20 cellular contexts compared by ENCODE assay signal in the genomic region with DNA sequence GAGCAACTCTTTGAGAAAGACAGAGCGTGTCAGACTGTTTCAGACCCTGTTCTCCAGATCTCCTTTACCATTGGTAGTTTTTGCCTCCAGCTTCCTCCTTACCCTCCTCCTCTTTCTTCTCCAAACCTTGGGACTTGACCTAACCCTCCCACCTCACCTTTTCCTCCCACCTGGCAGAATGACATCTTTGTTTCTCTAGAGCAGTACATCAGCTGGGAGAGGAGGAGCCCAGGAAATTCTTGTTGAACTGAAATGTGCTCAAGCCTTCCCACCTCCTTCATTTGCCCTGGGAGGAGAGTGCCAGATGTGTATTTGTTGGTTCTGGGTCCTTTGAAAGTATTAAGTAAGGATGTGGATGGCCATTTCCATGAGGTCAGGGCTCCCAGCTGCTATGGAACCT. TPM values are rescaled to one million over a fixed set of nuclear protein-coding genes. Genes with fewer than 3 reads are reported as not detected.
DNase-seq lines count a peak whose midpoint lies in the region; ATAC-seq and TF ChIP-seq lines count a peak whose summit lies in the region.
"Had no signal": no experiment of that assay in that cellular context is flagged by ENCODE, and none has a peak within 500 bp of the region (broad histone marks: within the 10 kb centered on the region; RNA-seq: fewer than 3 reads in every experiment).

No MANE protein-coding gene starts in this region.

- no peak overlapping the region for H3K4me2 ChIP-seq in SK-N-SH

- no peak for ATAC-seq in activated CD8-positive, alpha-beta memory T cell treated with anti-CD3 and anti-CD28 coated beads, Interleukin-2, amount 10 ng/mL, durations not matched to agents 7 days and 5 days
- no peak for ATAC-seq in activated T-helper 17 cell treated with anti-CD3 and anti-CD28 coated beads, Interleukin-2, amount 50 U/mL, for 72 hours (replicated peaks)
- no peak for ATAC-seq in heart right ventricle
- ATAC-seq: GM12878, HepG2 had no signal

- H3K27ac Mint-ChIP-seq in activated CD8-positive, alpha-beta memory T cell treated with anti-CD3 and anti-CD28 coated beads, Interleukin-2, amount 10 ng/mL, durations not matched to agents 7 days and 5 days, result peak overlapping the region; percentile 13
- H3K27ac Mint-ChIP-seq in activated T-helper 17 cell treated with anti-CD3 and anti-CD28 coated beads, Interleukin-2, amount 50 U/mL, for 72 hours, result peak overlapping the region; percentile 19
- H3K27ac Mint-ChIP-seq: CD4-positive, alpha-beta T cell; H9; IgD-negative memory B cell had no signal

- intact Hi-C loops in heart right ventricle (cut with DNase I), result no loop called here
- intact Hi-C loops in spleen (cut with DNase I; ENCODE audit: low total_unique reads), result no loop called here

- H3K36me3 Mint-ChIP-seq in activated CD8-positive, alpha-beta memory T cell treated with anti-CD3 and anti-CD28 coated beads, Interleukin-2, amount 10 ng/mL, durations not matched to agents 7 days and 5 days, result peaks cover 9% of the 10 kb centered on the region
- no peaks in the 10 kb centered on the region for H3K36me3 Mint-ChIP-seq in activated T-helper 17 cell treated with anti-CD3 and anti-CD28 coated beads, Interleukin-2, amount 50 U/mL, for 72 hours (ENCODE audit: low read depth)

- 89 to 94% methylated on average over 1 of the region's 1 CpG for WGBS in heart right ventricle, 2 donors
- WGBS in SK-N-SH (ENCODE audit: low lambda C conversion rate), result 100% methylated on average over 1 of the region's 1 CpG
- WGBS in spleen, 5 donors, result 89 to 100% (median 96%) methylated on average over 1 of the region's 1 CpG

- TF ChIP-seq EP300 in SK-N-SH (IDR thresholded peaks at IDR 0.05; ENCODE audit: borderline replicate concordance in 1 of 2, low read depth in 1 of 2, low read length in 1 of 2), result no peak

- no peak for TF ChIP-seq POLR2A in spleen (IDR thresholded peaks at IDR 0.05)

- POLR2A ChIA-PET in SK-N-SH (lab: Yijun Ruan, JAX), result no interaction called here

- H3F3A ChIP-seq in SK-N-SH (replicated peaks; ENCODE audit: insufficient read depth), result peaks cover 8% of the 10 kb centered on the region

- H3K27ac ChIP-seq in heart right ventricle (no peak overlapping the region), SK-N-SH (ENCODE audit: low read depth in 2 of 2, low read length in 1 of 2) (no peak overlapping the region), spleen (no peak overlapping the region)

- no peaks in the 10 kb centered on the region for H3K9me2 ChIP-seq in SK-N-SH

- H3K79me2 ChIP-seq in SK-N-SH (ENCODE audit: insufficient read depth), result no peaks in the 10 kb centered on the region

- no peak overlapping the region for H2AFZ ChIP-seq in SK-N-SH (ENCODE audit: low read depth)

- no peaks in the 10 kb centered on the region for H3K27me3 Mint-ChIP-seq in activated CD8-positive, alpha-beta memory T cell treated with anti-CD3 and anti-CD28 coated beads, Interleukin-2, amount 10 ng/mL, durations not matched to agents 7 days and 5 days
- H3K27me3 Mint-ChIP-seq in activated T-helper 17 cell treated with anti-CD3 and anti-CD28 coated beads, Interleukin-2, amount 50 U/mL, for 72 hours, result no peaks in the 10 kb centered on the region
- H3K27me3 Mint-ChIP-seq: CD4-positive, alpha-beta T cell; IgD-negative memory B cell had no signal

- no peak overlapping the region for H3K4me3 Mint-ChIP-seq in activated CD8-positive, alpha-beta memory T cell treated with anti-CD3 and anti-CD28 coated beads, Interleukin-2, amount 10 ng/mL, durations not matched to agents 7 days and 5 days
- no peak overlapping the region for H3K4me3 Mint-ChIP-seq in activated T-helper 17 cell treated with anti-CD3 and anti-CD28 coated beads, Interleukin-2, amount 50 U/mL, for 72 hours
- H3K4me3 Mint-ChIP-seq: CD4-positive, alpha-beta T cell; H9; IgD-negative memory B cell had no signal

- H3K4me1 ChIP-seq in heart right ventricle (peaks cover 0 to under 1% (median 0%) of the 10 kb centered on the region in 9 donors), SK-N-SH (ENCODE audit: control insufficient read depth in 1 of 2, insufficient read depth in 2 of 2, low read depth in 1 of 2, low read length in 1 of 2) (peaks cover 0 to 4% of the 10 kb centered on the region in 2 experiments; a peak in 1 of 4 replicates), spleen (no peaks in the 10 kb centered on the region)
- H3K4me1 ChIP-seq: BE2C had no signal

- H3K4me3 ChIP-seq in heart right ventricle (no peak overlapping the region), SK-N-SH (ENCODE audit: low read depth in 2 of 2, low read length in 1 of 2) (no peak overlapping the region), spleen (no peak overlapping the region)
- H3K4me3 ChIP-seq: GM12878 had no signal

- no peak for DNase-seq in activated CD8-positive, alpha-beta memory T cell treated with anti-CD3 and anti-CD28 coated beads, Interleukin-2, amount 10 ng/mL, durations not matched to agents 7 days and 5 days
- no peak for DNase-seq in activated CD8-positive, alpha-beta memory T cell treated with anti-CD3 and anti-CD28 coated beads, Interleukin-2, amount 50 U/mL, for 4 hours
- peak; percentile 5 for DNase-seq in D341Med (ENCODE audit: low spot score)
- peak; percentile 32 for DNase-seq in left kidney (ENCODE audit: low read depth, low spot score)
- no peak for DNase-seq in heart right ventricle
- no peak for DNase-seq in SK-N-SH
- DNase-seq in spleen, result no peak
- DNase-seq: ACHN; BE2C; C1 segment of cervical spinal cord; CD4-positive, alpha-beta T cell; DMS53; DND-41; EL; GOT3; H9 had no signal

- TF ChIP-seq CTCF in heart right ventricle (IDR thresholded peaks at IDR 0.05) (no peak), SK-N-SH (IDR thresholded peaks at IDR 0.05) (no peak), spleen (IDR thresholded peaks at IDR 0.05 in 8 of 11, conservative IDR thresholded peaks at IDR 0.05 in 3 of 11) (no peak)

- CTCF ChIA-PET in activated CD8-positive, alpha-beta memory T cell treated with anti-CD3 and anti-CD28 coated beads, Interleukin-2, amount 10 ng/mL, durations not matched to agents 7 days and 5 days (lab: Charles Lee), result interaction anchor here (1.0 to 2.2 kb wide), 2 partner anchors 29 to 33 kb away, joined by 4 to 5 read pairs; no protein-coding TSS in a partner anchor
- CTCF ChIA-PET in SK-N-SH (lab: Yijun Ruan, JAX), result interaction anchor here (1.1 to 1.4 kb wide), 3 partner anchors 31 to 77 kb away, joined by 3 to 5 read pairs (median 4); no protein-coding TSS in a partner anchor

- H4K20me1 ChIP-seq in SK-N-SH (ENCODE audit: insufficient read depth), result no peaks in the 10 kb centered on the region

- no peak for TF ChIP-seq RAD21 in SK-N-SH (IDR thresholded peaks at IDR 0.05; ENCODE audit: low read length)

- H3K9ac ChIP-seq in SK-N-SH, result no peak overlapping the region

- no peaks in the 10 kb centered on the region for H3K36me3 ChIP-seq in heart right ventricle
- no peaks in the 10 kb centered on the region for H3K36me3 ChIP-seq in SK-N-SH (replicated peaks in 1 of 2; ENCODE audit: control insufficient read depth in 1 of 2, insufficient read depth in 2 of 2, low read length in 1 of 2)
- no peaks in the 10 kb centered on the region for H3K36me3 ChIP-seq in spleen
- H3K36me3 ChIP-seq: BE2C had no signal

- H3K9me3 Mint-ChIP-seq in activated CD8-positive, alpha-beta memory T cell treated with anti-CD3 and anti-CD28 coated beads, Interleukin-2, amount 10 ng/mL, durations not matched to agents 7 days and 5 days (ENCODE audit: low read depth), result peaks cover 3% of the 10 kb centered on the region
- no peaks in the 10 kb centered on the region for H3K9me3 Mint-ChIP-seq in activated T-helper 17 cell treated with anti-CD3 and anti-CD28 coated beads, Interleukin-2, amount 50 U/mL, for 72 hours
- H3K9me3 Mint-ChIP-seq: CD4-positive, alpha-beta T cell had no signal

- peaks cover 16% of the 10 kb centered on the region for H3K4me1 Mint-ChIP-seq in activated CD8-positive, alpha-beta memory T cell treated with anti-CD3 and anti-CD28 coated beads, Interleukin-2, amount 10 ng/mL, durations not matched to agents 7 days and 5 days
- no peaks in the 10 kb centered on the region for H3K4me1 Mint-ChIP-seq in activated T-helper 17 cell treated with anti-CD3 and anti-CD28 coated beads, Interleukin-2, amount 50 U/mL, for 72 hours

- H3K9me3 ChIP-seq in heart right ventricle, result no peaks in the 10 kb centered on the region
- H3K9me3 ChIP-seq in SK-N-SH, result no peaks in the 10 kb centered on the region
- no peaks in the 10 kb centered on the region for H3K9me3 ChIP-seq in spleen
- H3K9me3 ChIP-seq: BE2C had no signal

- H3K27me3 ChIP-seq in heart right ventricle (no peaks in the 10 kb centered on the region), SK-N-SH (ENCODE audit: insufficient read depth) (no peaks in the 10 kb centered on the region), spleen (replicated peaks in 1 of 7) (no peaks in the 10 kb centered on the region)
- H3K27me3 ChIP-seq: BE2C had no signal

TF ChIP-seq in SK-N-SH, 30 proteins besides CTCF, POLR2A, EP300 and RAD21 (continues in another document):
- TF ChIP-seq MEF2A (IDR thresholded peaks at IDR 0.05; ENCODE audit: borderline replicate concordance, low read depth), result no peak

RNA-seq across cellular contexts. Expression of gene OSBP2, which starts 17.4 kb away (rescaled TPM):
- 1 to 10 TPM; 1.7 to 4.3 TPM for total RNA-seq in activated CD8-positive, alpha-beta memory T cell treated with anti-CD3 and anti-CD28 coated beads, Interleukin-2, amount 10 ng/mL, durations not matched to agents 7 days and 5 days
- 10 to 100 TPM in 1 of 2 donors, 1 to 10 TPM in 1; 3.1 to 16.7 TPM for total RNA-seq in activated T-helper 17 cell treated with anti-CD3 and anti-CD28 coated beads, Interleukin-2, amount 50 U/mL, for 72 hours
- 10 to 100 TPM in 8 of 10 donors, 1 to 10 TPM in 2; 6.7 to 20.1 (median 14.9) TPM for total RNA-seq in heart right ventricle
- polyA plus RNA-seq in heart right ventricle, result 1 to 10 TPM in 1 of 2 donors, under 1 TPM in 1; 0.84 to 5.0 TPM
- 2.6 and 3.1 TPM in 2 replicates for polyA plus RNA-seq in SK-N-SH (2012; rRNA removed)
- polyA plus RNA-seq in SK-N-SH (2012; cell fraction: cytosol; rRNA removed), result 1.5 and 2.4 TPM in 2 replicates
- 4.3 and 4.6 TPM in 2 replicates for polyA plus RNA-seq in SK-N-SH (2012; cell fraction: nucleus; rRNA removed)
- total RNA-seq in spleen, result 10 to 100 TPM in 4 of 7 donors, 1 to 10 TPM in 3; 4.3 to 41.4 (median 10.8) TPM
- polyA plus RNA-seq in spleen, result 1 to 10 TPM in 1 of 3 donors, under 1 TPM in 2; 0.38 to 1.6 (median 0.50) TPM

RNA-seq across cellular contexts. Expression of gene DUSP18, which starts 44.4 kb away (rescaled TPM):
- total RNA-seq in activated CD8-positive, alpha-beta memory T cell treated with anti-CD3 and anti-CD28 coated beads, Interleukin-2, amount 10 ng/mL, durations not matched to agents 7 days and 5 days, result 10 to 100 TPM in 1 of 2 experiments, 1 to 10 TPM in 1; 9.2 to 11.6 TPM
- 1 to 10 TPM; 9.6 to 9.7 TPM for total RNA-seq in activated T-helper 17 cell treated with anti-CD3 and anti-CD28 coated beads, Interleukin-2, amount 50 U/mL, for 72 hours
- total RNA-seq in heart right ventricle (1 to 10 TPM; 1.5 to 6.3 (median 2.8) TPM), spleen (10 to 100 TPM in 5 of 7 donors, 1 to 10 TPM in 2; 9.5 to 16.3 (median 12.4) TPM)
- polyA plus RNA-seq in heart right ventricle (1 to 10 TPM; 1.6 to 2.3 TPM), SK-N-SH (2012; rRNA removed) (11.7 and 13.9 TPM in 2 replicates), spleen (1 to 10 TPM; 1.5 to 4.4 (median 2.3) TPM)
- polyA plus RNA-seq in SK-N-SH (2012; cell fraction: cytosol; rRNA removed), result 5.2 and 7.8 TPM in 2 replicates
- polyA plus RNA-seq in SK-N-SH (2012; cell fraction: nucleus; rRNA removed), result 15.7 and 26.5 TPM in 2 replicates

Comparison
In these comparisons a context has a peak if more than half of its experiments do, and no peak if none do; other contexts are left out.
1. DNase-seq: peak in D341Med (single experiment) and left kidney (single experiment); none in activated CD8-positive, alpha-beta memory T cell treated with anti-CD3 and anti-CD28 coated beads, Interleukin-2, amount 10 ng/mL, durations not matched to agents 7 days and 5 days (single experiment), activated CD8-positive, alpha-beta memory T cell treated with anti-CD3 and anti-CD28 coated beads, Interleukin-2, amount 50 U/mL, for 4 hours (single experiment), heart right ventricle (0 of 2), SK-N-SH (single experiment) and spleen (single experiment).